ENCODE assay signal across 18 cellular contexts in the genomic region with DNA sequence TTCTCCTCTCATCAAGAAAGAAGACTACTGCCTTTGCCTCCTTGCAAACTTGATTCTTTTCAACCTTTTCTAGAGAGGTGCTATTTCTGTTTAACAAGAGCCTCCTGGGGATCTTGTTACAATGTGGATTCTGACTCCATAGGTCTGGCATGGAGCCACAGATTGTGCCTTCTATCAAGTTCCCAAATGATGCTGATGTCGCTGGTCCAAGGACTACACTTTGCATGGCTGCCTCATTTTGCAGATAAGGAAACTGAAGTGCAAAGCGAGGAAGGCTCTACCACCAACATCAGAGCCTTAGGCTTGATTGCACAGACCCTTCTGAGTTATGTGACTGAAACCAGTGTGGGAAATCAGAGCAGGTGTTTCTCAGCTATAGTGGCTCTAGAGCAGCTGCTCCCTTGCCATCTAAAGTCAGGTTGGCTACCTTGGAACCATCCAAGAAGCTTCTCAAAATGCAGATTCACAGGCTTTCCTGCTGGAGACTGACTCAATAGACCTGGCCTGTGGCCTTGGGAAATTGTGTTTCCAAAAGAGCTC.
A peak's percentile ranks its signal among the peaks of the same experiment; 100 is the strongest.
DNase-seq lines count a peak whose midpoint lies in the region; ATAC-seq and TF ChIP-seq lines count a peak whose summit lies in the region.
"Had no signal": no experiment of that assay in that cellular context is flagged by ENCODE, and none has a peak within 500 bp of the region (broad histone marks: within the 10 kb centered on the region; RNA-seq: fewer than 3 reads in every experiment).

No MANE protein-coding gene starts in this region.

- H3K9me3 ChIP-seq in mammary epithelial cell (replicated peaks; ENCODE audit: insufficient read depth, low read length) (no peaks in the 10 kb centered on the region), T-helper 17 cell (ENCODE audit: control insufficient read depth, low read length, poor library complexity, severe bottlenecking) (no peaks in the 10 kb centered on the region)
- H3K9me3 ChIP-seq: body of pancreas, SJSA1, uterus had no signal

- H3K4me1 ChIP-seq in mammary epithelial cell (ENCODE audit: insufficient read depth, low read length): peaks cover 4% of the 10 kb centered on the region
- H3K4me1 ChIP-seq: SJSA1, uterus had no signal

- no peak overlapping the region for H3K4me3 Mint-ChIP-seq in MCF 10A (ENCODE audit: unreplicated experiment)
- H3K4me3 Mint-ChIP-seq in T-helper 17 cell: no peak overlapping the region
- H3K4me3 Mint-ChIP-seq: H9, natural killer cell had no signal

- dilution Hi-C loops in mammary epithelial cell (cut with HindIII; ENCODE audit: low sequenced_read_pairs): loop anchor here (5.0 kb wide), 1 partner anchor 39 kb away; no protein-coding TSS in a partner anchor

- ATAC-seq in HG03066 (IDR thresholded peaks at IDR 0.05; ENCODE audit: low read depth, unreplicated experiment) (peak; percentile 54), GM18520 (IDR thresholded peaks at IDR 0.05; ENCODE audit: unreplicated experiment) (no peak), T-helper 17 cell (no peak)
- ATAC-seq: body of pancreas, esophagus mucosa, natural killer cell had no signal

- POLR2A ChIA-PET in MCF 10A (lab: Yijun Ruan, JAX): interaction anchor here (1.1 kb wide), 1 partner anchor 54 kb away, joined by 3 read pairs; no protein-coding TSS in a partner anchor

- H3K27me3 Mint-ChIP-seq in MCF 10A (ENCODE audit: insufficient read depth, unreplicated experiment) (no peaks in the 10 kb centered on the region), T-helper 17 cell (no peaks in the 10 kb centered on the region)

- no peaks in the 10 kb centered on the region for H3K27me3 ChIP-seq in mammary epithelial cell (ENCODE audit: insufficient read depth, low read length)
- H3K27me3 ChIP-seq: body of pancreas, SJSA1, uterus had no signal

- intact Hi-C loops in MCF 10A (cut with micrococcal nuclease) (no loop called here), mammary epithelial cell (cut with micrococcal nuclease) (no loop called here)

- peaks cover 8% of the 10 kb centered on the region for H4K20me1 ChIP-seq in mammary epithelial cell (ENCODE audit: insufficient read depth, low read length)

- TF ChIP-seq CTCF in MCF 10A (IDR thresholded peaks at IDR 0.05; ENCODE audit: unreplicated experiment) (no peak), mammary epithelial cell (conservative IDR thresholded peaks at IDR 0.05 in 1 of 2, IDR thresholded peaks at IDR 0.05 in 1 of 2; ENCODE audit: extremely low read depth in 1 of 2, insufficient read depth in 1 of 2, low read depth in 1 of 2, low read length in 2 of 2) (no peak)

- CTCF ChIA-PET in MCF 10A (lab: Yijun Ruan, JAX) (interaction anchor here (0.6 to 0.8 kb wide), 3 partner anchors 61 to 1213 kb away, joined by 3 read pairs; no protein-coding TSS in a partner anchor), mammary epithelial cell (lab: Charles Lee; ENCODE audit: low non-redundant PET) (no interaction called here)

- H3K4me1 Mint-ChIP-seq in MCF 10A (ENCODE audit: insufficient read depth, unreplicated experiment): peaks cover 41% of the 10 kb centered on the region
- peaks cover 10% of the 10 kb centered on the region for H3K4me1 Mint-ChIP-seq in T-helper 17 cell
- H3K4me1 Mint-ChIP-seq: natural killer cell had no signal

- H3K9me3 Mint-ChIP-seq in MCF 10A (ENCODE audit: unreplicated experiment): no peaks in the 10 kb centered on the region
- H3K9me3 Mint-ChIP-seq: H9 had no signal

- 94% methylated on average over 2 of the region's 2 CpGs for WGBS in mammary epithelial cell (ENCODE audit: low coverage, missing lambda C conversion rate)

- no peak overlapping the region for H3K9ac ChIP-seq in mammary epithelial cell (ENCODE audit: insufficient read depth, low read length)
- H3K9ac ChIP-seq: KMS-11 had no signal

- H3K27ac ChIP-seq in mammary epithelial cell (ENCODE audit: insufficient read depth, low read depth, low read length): no peak overlapping the region
- H3K27ac ChIP-seq: KMS-11, SJSA1, uterus had no signal

- in situ Hi-C loops in mammary epithelial cell (cut with MboI; ENCODE audit: low sequenced_read_pairs in 2 of 2): no loop called here

- peaks cover 96% of the 10 kb centered on the region for H3K79me2 ChIP-seq in mammary epithelial cell (ENCODE audit: insufficient read depth, low read length)

- H3K36me3 Mint-ChIP-seq in MCF 10A (ENCODE audit: insufficient read depth, unreplicated experiment) (peaks cover 16% of the 10 kb centered on the region), T-helper 17 cell (ENCODE audit: low read depth) (peaks cover 3% of the 10 kb centered on the region)
- H3K36me3 Mint-ChIP-seq: natural killer cell had no signal

- no peaks in the 10 kb centered on the region for H3K36me3 ChIP-seq in mammary epithelial cell (ENCODE audit: insufficient read depth, low read length)
- H3K36me3 ChIP-seq: SJSA1, uterus had no signal

- no peak overlapping the region for H3K4me2 ChIP-seq in mammary epithelial cell (ENCODE audit: insufficient read depth, low read depth, low read length)
- H3K4me2 ChIP-seq: KMS-11 had no signal

- H3K4me3 ChIP-seq in mammary epithelial cell (replicated peaks in 1 of 3; ENCODE audit: insufficient read depth in 1 of 3, low read depth in 2 of 3, low read length in 3 of 3): no peak overlapping the region
- H3K4me3 ChIP-seq: body of pancreas, SJSA1, uterus had no signal

- BruUV-seq in MCF 10A (replicated peaks; lab: Mats Ljungman, UMichigan) (no TSS peak), mammary epithelial cell (replicated peaks; lab: Mats Ljungman, UMichigan) (no TSS peak)

- DNase-seq in MCF 10A (ENCODE audit: unreplicated experiment) (peak; percentile 23), mammary epithelial cell (no peak), NCI-H2171 treated with DMSO at 0.1 percent for 48 hours (lab: John Stamatoyannopoulos, UW) (peak; percentile 80), SHP77 (lab: John Stamatoyannopoulos, UW) (no peak), T-helper 17 cell (no peak), ecto neural progenitor cell (ENCODE audit: low spot score) (no peak)
- DNase-seq: activated CD4-positive, alpha-beta T cell treated with anti-CD3 and anti-CD28 coated beads for 48 hours; activated naive CD4-positive, alpha-beta T cell treated with anti-CD3 and anti-CD28 coated beads, Interleukin-2, amount 50 U/mL, for 16 hours; H9; natural killer cell; NCI-H1694; uterus had no signal

- H3K27ac Mint-ChIP-seq in MCF 10A (ENCODE audit: low read depth, unreplicated experiment) (no peak overlapping the region), T-helper 17 cell (no peak overlapping the region)
- H3K27ac Mint-ChIP-seq: natural killer cell had no signal

- H2AFZ ChIP-seq in mammary epithelial cell (ENCODE audit: low read depth, low read length): no peak overlapping the region

Comparison
In these comparisons a context has a peak if more than half of its experiments do, and no peak if none do; other contexts are left out.
1. DNase-seq: peak in MCF 10A (single experiment) and NCI-H2171 treated with DMSO at 0.1 percent for 48 hours (single experiment); none in mammary epithelial cell (single experiment), SHP77 (0 of 2), T-helper 17 cell (0 of 3) and ecto neural progenitor cell (single experiment).